ENCODE assay signal across 1 cellular context in genomic region chr11:7080900-7081299, GRCh38.
TF ChIP-seq lines count a peak whose summit lies in the region.

No MANE protein-coding gene starts in this region.

TF ChIP-seq in K562, 482 proteins besides CTCF, POLR2A, EP300 and RAD21 (continued from another document and continues in another):
- TF ChIP-seq, protein P1, sequence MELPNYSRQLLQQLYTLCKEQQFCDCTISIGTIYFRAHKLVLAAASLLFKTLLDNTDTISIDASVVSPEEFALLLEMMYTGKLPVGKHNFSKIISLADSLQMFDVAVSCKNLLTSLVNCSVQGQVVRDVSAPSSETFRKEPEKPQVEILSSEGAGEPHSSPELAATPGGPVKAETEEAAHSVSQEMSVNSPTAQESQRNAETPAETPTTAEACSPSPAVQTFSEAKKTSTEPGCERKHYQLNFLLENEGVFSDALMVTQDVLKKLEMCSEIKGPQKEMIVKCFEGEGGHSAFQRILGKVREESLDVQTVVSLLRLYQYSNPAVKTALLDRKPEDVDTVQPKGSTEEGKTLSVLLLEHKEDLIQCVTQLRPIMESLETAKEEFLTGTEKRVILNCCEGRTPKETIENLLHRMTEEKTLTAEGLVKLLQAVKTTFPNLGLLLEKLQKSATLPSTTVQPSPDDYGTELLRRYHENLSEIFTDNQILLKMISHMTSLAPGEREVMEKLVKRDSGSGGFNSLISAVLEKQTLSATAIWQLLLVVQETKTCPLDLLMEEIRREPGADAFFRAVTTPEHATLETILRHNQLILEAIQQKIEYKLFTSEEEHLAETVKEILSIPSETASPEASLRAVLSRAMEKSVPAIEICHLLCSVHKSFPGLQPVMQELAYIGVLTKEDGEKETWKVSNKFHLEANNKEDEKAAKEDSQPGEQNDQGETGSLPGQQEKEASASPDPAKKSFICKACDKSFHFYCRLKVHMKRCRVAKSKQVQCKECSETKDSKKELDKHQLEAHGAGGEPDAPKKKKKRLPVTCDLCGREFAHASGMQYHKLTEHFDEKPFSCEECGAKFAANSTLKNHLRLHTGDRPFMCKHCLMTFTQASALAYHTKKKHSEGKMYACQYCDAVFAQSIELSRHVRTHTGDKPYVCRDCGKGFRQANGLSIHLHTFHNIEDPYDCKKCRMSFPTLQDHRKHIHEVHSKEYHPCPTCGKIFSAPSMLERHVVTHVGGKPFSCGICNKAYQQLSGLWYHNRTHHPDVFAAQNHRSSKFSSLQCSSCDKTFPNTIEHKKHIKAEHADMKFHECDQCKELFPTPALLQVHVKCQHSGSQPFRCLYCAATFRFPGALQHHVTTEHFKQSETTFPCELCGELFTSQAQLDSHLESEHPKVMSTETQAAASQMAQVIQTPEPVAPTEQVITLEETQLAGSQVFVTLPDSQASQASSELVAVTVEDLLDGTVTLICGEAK (IDR thresholded peaks at IDR 0.05), result no peak
- TF ChIP-seq, protein P1 (CRISPR knock-in tag; IDR thresholded peaks at IDR 0.05), result no peak
- no peak for TF ChIP-seq RFX7 (CRISPR knock-in tag; IDR thresholded peaks at IDR 0.05)
- TF ChIP-seq KLF13 (tag; IDR thresholded peaks at IDR 0.05; ENCODE audit: borderline replicate concordance, low read depth), result no peak
- TF ChIP-seq CBFA2T2 (conservative IDR thresholded peaks at IDR 0.05), result peak; percentile 71
- no peak for TF ChIP-seq ETV1 (tag; conservative IDR thresholded peaks at IDR 0.05; ENCODE audit: low read depth)
- TF ChIP-seq TRIM24 (IDR thresholded peaks at IDR 0.05), result peak; percentile 20 to 53; a peak in 2 of 4 replicates
- TF ChIP-seq, protein P2, sequence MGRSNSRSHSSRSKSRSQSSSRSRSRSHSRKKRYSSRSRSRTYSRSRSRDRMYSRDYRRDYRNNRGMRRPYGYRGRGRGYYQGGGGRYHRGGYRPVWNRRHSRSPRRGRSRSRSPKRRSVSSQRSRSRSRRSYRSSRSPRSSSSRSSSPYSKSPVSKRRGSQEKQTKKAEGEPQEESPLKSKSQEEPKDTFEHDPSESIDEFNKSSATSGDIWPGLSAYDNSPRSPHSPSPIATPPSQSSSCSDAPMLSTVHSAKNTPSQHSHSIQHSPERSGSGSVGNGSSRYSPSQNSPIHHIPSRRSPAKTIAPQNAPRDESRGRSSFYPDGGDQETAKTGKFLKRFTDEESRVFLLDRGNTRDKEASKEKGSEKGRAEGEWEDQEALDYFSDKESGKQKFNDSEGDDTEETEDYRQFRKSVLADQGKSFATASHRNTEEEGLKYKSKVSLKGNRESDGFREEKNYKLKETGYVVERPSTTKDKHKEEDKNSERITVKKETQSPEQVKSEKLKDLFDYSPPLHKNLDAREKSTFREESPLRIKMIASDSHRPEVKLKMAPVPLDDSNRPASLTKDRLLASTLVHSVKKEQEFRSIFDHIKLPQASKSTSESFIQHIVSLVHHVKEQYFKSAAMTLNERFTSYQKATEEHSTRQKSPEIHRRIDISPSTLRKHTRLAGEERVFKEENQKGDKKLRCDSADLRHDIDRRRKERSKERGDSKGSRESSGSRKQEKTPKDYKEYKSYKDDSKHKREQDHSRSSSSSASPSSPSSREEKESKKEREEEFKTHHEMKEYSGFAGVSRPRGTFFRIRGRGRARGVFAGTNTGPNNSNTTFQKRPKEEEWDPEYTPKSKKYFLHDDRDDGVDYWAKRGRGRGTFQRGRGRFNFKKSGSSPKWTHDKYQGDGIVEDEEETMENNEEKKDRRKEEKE (IDR thresholded peaks at IDR 0.05; ENCODE audit: borderline replicate concordance in 1 of 2, control insufficient read depth in 1 of 2, low read depth in 2 of 2, low read length in 1 of 2), result no peak
- TF ChIP-seq FOXK1 (CRISPR knock-in tag; IDR thresholded peaks at IDR 0.05; ENCODE audit: borderline replicate concordance), result no peak
- peak; percentile 81 for TF ChIP-seq ARID1B (IDR thresholded peaks at IDR 0.05)
- peak in 1 of 2 experiments; percentile 51; a peak in 1 of 4 replicates for TF ChIP-seq RCOR1 (IDR thresholded peaks at IDR 0.05; ENCODE audit: borderline replicate concordance in 1 of 2, low read depth in 2 of 2, low read length in 2 of 2)
- TF ChIP-seq ZNF282 (CRISPR knock-in tag; IDR thresholded peaks at IDR 0.05), result no peak
- TF ChIP-seq, protein P3, sequence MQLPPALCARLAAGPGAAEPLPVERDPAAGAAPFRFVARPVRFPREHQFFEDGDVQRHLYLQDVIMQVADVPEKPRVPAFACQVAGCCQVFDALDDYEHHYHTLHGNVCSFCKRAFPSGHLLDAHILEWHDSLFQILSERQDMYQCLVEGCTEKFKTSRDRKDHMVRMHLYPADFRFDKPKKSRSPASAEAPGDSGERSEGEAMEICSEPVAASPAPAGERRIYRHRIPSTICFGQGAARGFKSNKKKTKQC (CRISPR knock-in tag; IDR thresholded peaks at IDR 0.05), result no peak
- TF ChIP-seq SMARCA4 (IDR thresholded peaks at IDR 0.05), result peak; percentile 48; the same call in 1 of the 2 replicates
- TF ChIP-seq SMAD2 (IDR thresholded peaks at IDR 0.05; ENCODE audit: low read depth, low read length), result no peak
- TF ChIP-seq DLX4 (CRISPR knock-in tag; IDR thresholded peaks at IDR 0.05), result no peak
- TF ChIP-seq TAL1 (IDR thresholded peaks at IDR 0.05), result peak; percentile 78
- TF ChIP-seq, protein P4, sequence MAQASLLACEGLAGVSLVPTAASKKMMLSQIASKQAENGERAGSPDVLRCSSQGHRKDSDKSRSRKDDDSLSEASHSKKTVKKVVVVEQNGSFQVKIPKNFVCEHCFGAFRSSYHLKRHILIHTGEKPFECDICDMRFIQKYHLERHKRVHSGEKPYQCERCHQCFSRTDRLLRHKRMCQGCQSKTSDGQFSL (CRISPR knock-in tag; IDR thresholded peaks at IDR 0.05), result no peak
- TF ChIP-seq, protein P4 (tag; IDR thresholded peaks at IDR 0.05), result no peak
- 0 out of 2 replicates have a peak, but pooled peaks have one; percentile 20 for TF ChIP-seq POLR2AphosphoS5 (IDR thresholded peaks at IDR 0.05; ENCODE audit: control insufficient read depth, insufficient read depth, low read depth, low read length)
- no peak for TF ChIP-seq SFPQ (IDR thresholded peaks at IDR 0.05; ENCODE audit: low read depth, low read length)
- no peak for TF ChIP-seq PHB2 (IDR thresholded peaks at IDR 0.05; ENCODE audit: low read depth)
- TF ChIP-seq, protein P5, sequence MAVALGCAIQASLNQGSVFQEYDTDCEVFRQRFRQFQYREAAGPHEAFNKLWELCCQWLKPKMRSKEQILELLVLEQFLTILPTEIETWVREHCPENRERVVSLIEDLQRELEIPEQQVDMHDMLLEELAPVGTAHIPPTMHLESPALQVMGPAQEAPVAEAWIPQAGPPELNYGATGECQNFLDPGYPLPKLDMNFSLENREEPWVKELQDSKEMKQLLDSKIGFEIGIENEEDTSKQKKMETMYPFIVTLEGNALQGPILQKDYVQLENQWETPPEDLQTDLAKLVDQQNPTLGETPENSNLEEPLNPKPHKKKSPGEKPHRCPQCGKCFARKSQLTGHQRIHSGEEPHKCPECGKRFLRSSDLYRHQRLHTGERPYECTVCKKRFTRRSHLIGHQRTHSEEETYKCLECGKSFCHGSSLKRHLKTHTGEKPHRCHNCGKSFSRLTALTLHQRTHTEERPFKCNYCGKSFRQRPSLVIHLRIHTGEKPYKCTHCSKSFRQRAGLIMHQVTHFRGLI (CRISPR knock-in tag; IDR thresholded peaks at IDR 0.05), result no peak
- TF ChIP-seq NEUROD1 (IDR thresholded peaks at IDR 0.05; ENCODE audit: borderline replicate concordance, low read depth, low read length, partially characterized antibody), result no peak
- no peak for TF ChIP-seq ZNF407 (IDR thresholded peaks at IDR 0.05; ENCODE audit: low read depth)
- TF ChIP-seq MTA2 (IDR thresholded peaks at IDR 0.05; ENCODE audit: low read depth), result no peak; the same call in 1 of the 2 replicates
